8 cellular contexts compared by ENCODE assay signal in genomic region chr15:43133429-43134156, GRCh38. TPM values are rescaled to one million over a fixed set of nuclear protein-coding genes. Genes with fewer than 3 reads are reported as not detected.
DNase-seq lines count a peak whose midpoint lies in the region; ATAC-seq and TF ChIP-seq lines count a peak whose summit lies in the region.

TSS of gene TMEM62 (plus strand) at chr15:43133586. CDS start at chr15:43133803, 217 bp downstream.

- peaks cover 0 to 27% of the 10 kb centered on the region in 2 donors for H3K36me3 ChIP-seq in left lung

- intact Hi-C loops in left lung (cut with DNase I): no loop called here

- DNase-seq in AG10803 (ENCODE audit: low read depth) (peak; percentile 47), NCI-H526 (lab: John Stamatoyannopoulos, UW) (peak; percentile 67 to 87), dermis blood vessel endothelial cell (peak; percentile 70), left lung (peak; percentile 93 to 95)
- peak; percentile 26 to 43 for DNase-seq in activated CD4-positive, alpha-beta T cell treated with anti-CD3 and anti-CD28 coated beads, Interleukin-2, amount 50 U/mL, for 24 hours (ENCODE audit: low read depth in 1 of 2, low spot score in 1 of 2)
- peak; percentile 49 for DNase-seq in stimulated activated CD4-positive, alpha-beta T cell treated with anti-CD3 and anti-CD28 coated beads, Interleukin-4, amount 100 ng/mL, for 1 hour

- H3K4me3 ChIP-seq in AG10803 (ENCODE audit: low read length) (peak within 1 kb of the TSS; percentile 78), left lung (peak within 1 kb of the TSS; percentile 82 to 85)

- peak within 1 kb of the TSS; percentile 87 to 88 for H3K27ac ChIP-seq in left lung

- no peaks in the 10 kb centered on the region for H3K27me3 ChIP-seq in left lung

- ATAC-seq in GM18873 (IDR thresholded peaks at IDR 0.05; ENCODE audit: low FRiP score, unreplicated experiment) (peak; percentile 92), HG03108 (IDR thresholded peaks at IDR 0.05; ENCODE audit: unreplicated experiment) (peak; percentile 93), left lung (peak; percentile 97)

- no peak for TF ChIP-seq CTCF in AG10803 (conservative IDR thresholded peaks at IDR 0.05; ENCODE audit: low read length)
- no peak for TF ChIP-seq CTCF in left lung (IDR thresholded peaks at IDR 0.05)

- H3K4me1 ChIP-seq in left lung: peaks cover 0 to 26% of the 10 kb centered on the region in 2 donors

- no peaks in the 10 kb centered on the region for H3K9me3 ChIP-seq in left lung

RNA-seq across cellular contexts. Expression of gene TMEM62, which starts in this region (rescaled TPM):
- total RNA-seq in dermis blood vessel endothelial cell (21.3 and 21.4 TPM in 2 replicates), left lung (10 to 100 TPM; 28.0 to 31.0 TPM)

Comparison
In these comparisons a context has a peak if more than half of its experiments do, and no peak if none do; other contexts are left out.
1. Peak in every context shown above with its lines: DNase-seq, ATAC-seq, H3K4me3 ChIP-seq and H3K27ac ChIP-seq.
2. DNase-seq: peak in every context shown above with its lines; median percentile 94 in left lung; 77 in NCI-H526; 70 in dermis blood vessel endothelial cell; 49 in stimulated activated CD4-positive, alpha-beta T cell treated with anti-CD3 and anti-CD28 coated beads, Interleukin-4, amount 100 ng/mL, for 1 hour; 47 in AG10803; 34 in activated CD4-positive, alpha-beta T cell treated with anti-CD3 and anti-CD28 coated beads, Interleukin-2, amount 50 U/mL, for 24 hours.